In genomic region chr10:116457480-116457879, GRCh38 we compare ENCODE assay signal across 14 cellular contexts. TPM values are rescaled to one million over a fixed set of nuclear protein-coding genes. Genes with fewer than 3 reads are reported as not detected.
DNase-seq lines count a peak whose midpoint lies in the region; ATAC-seq and TF ChIP-seq lines count a peak whose summit lies in the region.
"Had no signal": no experiment of that assay in that cellular context is flagged by ENCODE, and none has a peak within 500 bp of the region (broad histone marks: within the 10 kb centered on the region; RNA-seq: fewer than 3 reads in every experiment).

No MANE protein-coding gene starts in this region.

- no peak overlapping the region for H3K27ac ChIP-seq in gastroesophageal sphincter
- H3K27ac ChIP-seq: A549, HL-60 had no signal

- no peak for TF ChIP-seq POLR2A in gastroesophageal sphincter (IDR thresholded peaks at IDR 0.05)

- peaks cover 0 to 6% (median 0%) of the 10 kb centered on the region in 3 donors for H3K9me3 ChIP-seq in gastroesophageal sphincter
- H3K9me3 ChIP-seq: A549, Caco-2, HAP-1 had no signal

- DNase-seq in MV-4-11 (lab: John Stamatoyannopoulos, UW) (peak; percentile 51), NOMO-1 treated with DMSO at 0.1 percent for 48 hours (lab: John Stamatoyannopoulos, UW; ENCODE audit: unreplicated experiment) (peak; percentile 69), epidermal melanocyte (ENCODE audit: insufficient read length, low spot score) (peak; percentile 26), activated gamma-delta T cell (lab: John Stamatoyannopoulos, UW) (no peak)
- DNase-seq: Caco-2; CD8-positive, alpha-beta memory T cell; DND-41; GDM1 had no signal

- no peak for TF ChIP-seq EP300 in gastroesophageal sphincter (IDR thresholded peaks at IDR 0.05)

- no peak for TF ChIP-seq CTCF in gastroesophageal sphincter (IDR thresholded peaks at IDR 0.05)

- no peak for ATAC-seq in HG03039 (IDR thresholded peaks at IDR 0.05; ENCODE audit: unreplicated experiment)
- ATAC-seq in gastroesophageal sphincter = no peak
- ATAC-seq: A549 had no signal

- H3K27me3 ChIP-seq in gastroesophageal sphincter = no peaks in the 10 kb centered on the region

- H3K4me1 ChIP-seq in gastroesophageal sphincter = no peaks in the 10 kb centered on the region
- H3K4me1 ChIP-seq: A549, Caco-2, HAP-1 had no signal

- no peaks in the 10 kb centered on the region for H3K36me3 ChIP-seq in gastroesophageal sphincter
- H3K36me3 ChIP-seq: HAP-1 had no signal

- H3K4me3 ChIP-seq in gastroesophageal sphincter = no peak overlapping the region
- H3K4me3 ChIP-seq: A549, HAP-1 had no signal

RNA-seq across cellular contexts. Expression of gene PNLIPRP3, which starts 29.8 kb away (rescaled TPM):
- total RNA-seq in gastroesophageal sphincter = under 1 TPM in 1 of 4 donors, not detected in 3; 0.30 TPM
- total RNA-seq: Caco-2; CD8-positive, alpha-beta memory T cell; H1 had no signal
